12 cellular contexts compared by ENCODE assay signal in the genomic region with DNA sequence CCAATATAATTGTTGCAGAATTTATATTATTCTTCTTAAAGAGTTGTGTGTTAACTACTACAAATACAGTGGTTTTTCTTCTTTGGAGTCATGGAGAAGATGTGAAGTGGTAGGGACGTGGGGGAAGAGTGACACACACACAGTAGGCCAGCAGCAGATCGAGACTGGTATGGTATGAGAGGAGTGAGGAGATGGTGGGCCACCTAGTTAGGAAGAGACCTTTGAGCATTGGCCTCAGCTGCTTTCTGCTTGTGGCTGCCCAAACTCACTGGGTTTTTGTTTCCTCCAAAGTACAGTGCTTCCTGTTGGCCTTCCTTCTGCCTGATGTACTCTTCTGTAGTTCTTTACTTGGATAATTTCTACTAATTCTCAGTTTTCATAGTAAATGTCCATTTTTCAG. TPM values are rescaled to one million over a fixed set of nuclear protein-coding genes. Genes with fewer than 3 reads are reported as not detected.
A peak's percentile ranks its signal among the peaks of the same experiment; 100 is the strongest.
DNase-seq lines count a peak whose midpoint lies in the region; ATAC-seq, FAIRE-seq and TF ChIP-seq lines count a peak whose summit lies in the region.
"Had no signal": no experiment of that assay in that cellular context is flagged by ENCODE, and none has a peak within 500 bp of the region (broad histone marks: within the 10 kb centered on the region; RNA-seq: fewer than 3 reads in every experiment).

No MANE protein-coding gene starts in this region.

- CTCF ChIA-PET in A549 (lab: Yijun Ruan, JAX) = interaction anchor here (0.8 to 5.9 kb wide), 7 partner anchors 11 to 126 kb away, joined by 3 to 32 read pairs (median 5); a partner anchor contains a TSS

- peaks cover 3% of the 10 kb centered on the region for H3K36me3 ChIP-seq in adipocyte (ENCODE audit: control insufficient read depth, insufficient read depth, low read length, severe bottlenecking)

- POLR2A ChIA-PET in A549 (lab: Yijun Ruan, JAX) = interaction anchor here (0.6 to 1.0 kb wide), 2 partner anchors 12 to 46 kb away, joined by 3 to 4 read pairs; no protein-coding TSS in a partner anchor

- H3K9me3 Mint-ChIP-seq in natural killer cell treated with Interleukin-12 subunit alpha and Interleukin-12 subunit beta and Interleukin-15 and Interleukin-18, amount 100 ng/mL, for 72 hours = no peaks in the 10 kb centered on the region
- H3K9me3 Mint-ChIP-seq: central memory CD8-positive, alpha-beta T cell had no signal

- peaks cover 55% of the 10 kb centered on the region for H3K4me1 ChIP-seq in A549
- peaks cover 56% of the 10 kb centered on the region for H3K4me1 ChIP-seq in adipocyte (ENCODE audit: control insufficient read depth, insufficient read depth, low read length)

- FAIRE-seq in A549 (lab: Jason Lieb, UNC) (no peak), H54 (lab: Jason Lieb, UNC) (peak; percentile 43)

- peaks cover 39 to 45% of the 10 kb centered on the region in 2 donors for H3K4me1 Mint-ChIP-seq in natural killer cell treated with Interleukin-12 subunit alpha and Interleukin-12 subunit beta and Interleukin-15 and Interleukin-18, amount 100 ng/mL, for 72 hours (ENCODE audit: low read depth in 2 of 2)

- no peak for DNase-seq in A549 (ENCODE audit: low read depth in 1 of 2, low spot score in 1 of 2)
- DNase-seq in H54 (ENCODE audit: insufficient read length, low spot score) = no peak
- no peak for DNase-seq in adipocyte (ENCODE audit: low read depth)
- no peak for DNase-seq in natural killer cell treated with Interleukin-12 subunit alpha and Interleukin-12 subunit beta and Interleukin-15 and Interleukin-18, amount 100 ng/mL, for 72 hours (ENCODE audit: low spot score)
- DNase-seq in D341Med (ENCODE audit: low spot score) = no peak
- DNase-seq in cerebellum (ENCODE audit: low spot score) = no peak
- DNase-seq in LoVo (ENCODE audit: low spot score) = no peak
- DNase-seq in dorsolateral prefrontal cortex = no peak
- DNase-seq: activated naive CD4-positive, alpha-beta T cell; NCI-H510A treated with DMSO at 0.1 percent for 48 hours; T1000 had no signal

- TF ChIP-seq RAD21 in A549 (conservative IDR thresholded peaks at IDR 0.05 in 1 of 2, IDR thresholded peaks at IDR 0.05 in 1 of 2) = no peak

- TF ChIP-seq POLR2A in A549 (IDR thresholded peaks at IDR 0.05; ENCODE audit: low read length) (no peak), H54 (IDR thresholded peaks at IDR 0.05; ENCODE audit: low read depth, low read length) (no peak)

- H3K4me3 ChIP-seq in A549 = no peak overlapping the region
- peak overlapping the region; percentile 54 for H3K4me3 ChIP-seq in adipocyte (ENCODE audit: low read length)
- no peak overlapping the region for H3K4me3 ChIP-seq in dorsolateral prefrontal cortex

- peak in 1 of 2 experiments; percentile 39; a peak in 3 of 6 replicates for ATAC-seq in A549
- ATAC-seq in natural killer cell treated with Interleukin-12 subunit alpha and Interleukin-12 subunit beta and Interleukin-15 and Interleukin-18, amount 100 ng/mL, for 72 hours = no peak

- H3K36me3 Mint-ChIP-seq in natural killer cell treated with Interleukin-12 subunit alpha and Interleukin-12 subunit beta and Interleukin-15 and Interleukin-18, amount 100 ng/mL, for 72 hours = no peaks in the 10 kb centered on the region

- no peaks in the 10 kb centered on the region for H3K9me3 ChIP-seq in A549
- no peaks in the 10 kb centered on the region for H3K9me3 ChIP-seq in adipocyte (ENCODE audit: control insufficient read depth, low read length)

- no peaks in the 10 kb centered on the region for H3K27me3 Mint-ChIP-seq in natural killer cell treated with Interleukin-12 subunit alpha and Interleukin-12 subunit beta and Interleukin-15 and Interleukin-18, amount 100 ng/mL, for 72 hours
- H3K27me3 Mint-ChIP-seq: central memory CD8-positive, alpha-beta T cell had no signal

- H3K27ac ChIP-seq in A549 (peak overlapping the region; percentile 43 to 80; a peak in 5 of 6 replicates), dorsolateral prefrontal cortex (peak overlapping the region in 1 of 59 donors; percentile 30)

- peak overlapping the region; percentile 65 for H3K9ac ChIP-seq in adipocyte (ENCODE audit: low read length)

- no peak overlapping the region for H3K4me3 Mint-ChIP-seq in natural killer cell treated with Interleukin-12 subunit alpha and Interleukin-12 subunit beta and Interleukin-15 and Interleukin-18, amount 100 ng/mL, for 72 hours
- H3K4me3 Mint-ChIP-seq: central memory CD8-positive, alpha-beta T cell had no signal

- no peak for TF ChIP-seq EP300 in A549 (IDR thresholded peaks at IDR 0.05)

- TF ChIP-seq CTCF in A549 (IDR thresholded peaks at IDR 0.05) (no peak), dorsolateral prefrontal cortex (IDR thresholded peaks at IDR 0.05 in 54 of 56, conservative IDR thresholded peaks at IDR 0.05 in 2 of 56; ENCODE audit: low read depth in 1 of 56, partially characterized antibody in 56 of 56) (no peak)

- WGBS in A549 (ENCODE audit: missing lambda C conversion rate) = 60% methylated on average over 2 of the region's 2 CpGs

- intact Hi-C loops in dorsolateral prefrontal cortex (cut with DNase I) = no loop called here

- peak overlapping the region; percentile 51 to 78 for H3K27ac Mint-ChIP-seq in natural killer cell treated with Interleukin-12 subunit alpha and Interleukin-12 subunit beta and Interleukin-15 and Interleukin-18, amount 100 ng/mL, for 72 hours

- H3K27me3 ChIP-seq in adipocyte (replicated peaks; ENCODE audit: control insufficient read depth, insufficient read depth, low read length) (no peaks in the 10 kb centered on the region), dorsolateral prefrontal cortex (no peaks in the 10 kb centered on the region)

- peak overlapping the region; percentile 62 for H3K4me2 ChIP-seq in A549

TF ChIP-seq in A549, 52 proteins besides CTCF, POLR2A, EP300 and RAD21:
- TF ChIP-seq, protein P1, sequence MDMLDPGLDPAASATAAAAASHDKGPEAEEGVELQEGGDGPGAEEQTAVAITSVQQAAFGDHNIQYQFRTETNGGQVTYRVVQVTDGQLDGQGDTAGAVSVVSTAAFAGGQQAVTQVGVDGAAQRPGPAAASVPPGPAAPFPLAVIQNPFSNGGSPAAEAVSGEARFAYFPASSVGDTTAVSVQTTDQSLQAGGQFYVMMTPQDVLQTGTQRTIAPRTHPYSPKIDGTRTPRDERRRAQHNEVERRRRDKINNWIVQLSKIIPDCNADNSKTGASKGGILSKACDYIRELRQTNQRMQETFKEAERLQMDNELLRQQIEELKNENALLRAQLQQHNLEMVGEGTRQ (IDR thresholded peaks at IDR 0.05) = no peak
- TF ChIP-seq ZSCAN20 (CRISPR knock-in tag; IDR thresholded peaks at IDR 0.05) (no peak), ZNF302 (CRISPR knock-in tag; IDR thresholded peaks at IDR 0.05) (no peak), CBX2 (IDR thresholded peaks at IDR 0.05; ENCODE audit: borderline replicate concordance, low read depth) (no peak)

RNA-seq across cellular contexts. Expression of a gene that starts 14.6 kb away (rescaled TPM):
- 101 and 112 TPM in 2 replicates for polyA plus RNA-seq in A549 (2011; rRNA removed)
- 42.5 and 49.4 TPM in 2 replicates for polyA plus RNA-seq in A549 (2012; cell fraction: cytosol; rRNA removed)
- polyA plus RNA-seq in A549 (2012; cell fraction: nucleus; rRNA removed) = 139 and 188 TPM in 2 replicates
- 111 to 119 TPM (median 112 TPM) in 3 replicates for polyA plus RNA-seq in A549 (2017; fragmentation: RNase III; extraction: RNeasy Plus Mini Kit Qiagen cat#74134 plus additional on column Dnase treatment)
- polyA minus RNA-seq in A549 (2011; rRNA and poly(A)+ RNA removed) = 89.4 and 90.1 TPM in 2 replicates
- total RNA-seq in natural killer cell treated with Interleukin-12 subunit alpha and Interleukin-12 subunit beta and Interleukin-15 and Interleukin-18, amount 100 ng/mL, for 72 hours = 10 to 100 TPM; 42.1 to 51.4 TPM
- 23.0 TPM for total RNA-seq in cerebellum
- total RNA-seq in dorsolateral prefrontal cortex = 10 to 100 TPM; 16.0 to 62.1 (median 29.9) TPM
